In the genomic region with DNA sequence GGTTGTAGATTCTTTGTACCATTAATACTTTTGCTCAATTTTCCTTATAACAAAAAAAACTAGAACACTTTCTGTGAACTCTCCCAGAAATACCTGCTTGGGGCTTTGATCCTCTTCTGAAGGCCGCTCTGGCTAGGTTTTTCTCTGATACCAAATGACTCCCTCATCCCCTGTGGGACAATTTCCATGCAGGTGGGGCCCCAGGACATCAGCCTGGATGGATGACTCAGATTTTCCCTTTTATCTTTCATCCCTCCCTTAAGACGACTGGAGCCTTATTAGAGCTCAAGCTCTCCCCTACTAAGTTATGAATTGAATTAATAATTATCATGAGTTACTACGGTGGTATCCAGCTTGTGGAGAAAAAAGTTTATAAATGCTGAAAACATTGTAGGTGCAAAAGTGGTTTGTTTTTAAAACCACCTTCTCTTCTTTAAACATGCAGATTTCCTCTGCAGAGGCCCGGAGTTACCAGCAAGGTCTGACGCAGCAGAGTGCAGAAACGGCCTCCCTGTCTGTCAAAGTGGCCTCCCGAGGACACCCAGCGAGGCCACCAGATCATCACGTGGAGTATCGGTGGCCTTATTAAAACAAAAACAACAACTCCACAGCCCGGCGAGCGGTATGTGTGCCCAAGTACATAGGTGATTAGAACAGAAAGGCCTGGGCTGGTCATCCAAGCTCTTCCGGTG, we compare ENCODE assay signal across 31 cellular contexts. TPM values are rescaled to one million over a fixed set of nuclear protein-coding genes. Genes with fewer than 3 reads are reported as not detected.
"Had no signal": no experiment of that assay in that cellular context is flagged by ENCODE, and none has a peak within 500 bp of the region (broad histone marks: within the 10 kb centered on the region; RNA-seq: fewer than 3 reads in every experiment).

No MANE protein-coding gene starts in this region.

- H3K4me3 ChIP-seq: left lung, lung, ovary, right atrium auricular region, right lobe of liver, smooth muscle cell, tibial nerve, upper lobe of left lung had no signal

- DNase-seq: hypothalamus; immature natural killer cell; kidney; left colon; naive thymus-derived CD8-positive, alpha-beta T cell; nucleus accumbens; ovary; stimulated activated CD4-positive, alpha-beta T cell treated with anti-CD3 and anti-CD28 coated beads, Interleukin-1b, Interleukin-23, amount 100 ng/mL, for 48 hours; stimulated activated CD4-positive, alpha-beta T cell treated with anti-CD3 and anti-CD28 coated beads, Interleukin-2, amount 100 ng/mL, for 48 hours; stimulated activated CD4-positive, alpha-beta T cell treated with anti-CD3 and anti-CD28 coated beads, Interleukin-4, amount 100 ng/mL, for 4 hours; stimulated activated CD8-positive, alpha-beta memory T cell treated with anti-CD3 and anti-CD28 coated beads, Interleukin-4, amount 100 ng/mL, for 48 hours; stimulated activated naive CD4-positive, alpha-beta T cell treated with Interleukin-2 at 50 U/mL for 16 hours; stimulated activated naive CD8-positive, alpha-beta T cell treated with anti-CD3 and anti-CD28 coated beads, Interleukin-15, amount 100 ng/mL, for 72 hours; substantia nigra; upper lobe of left lung had no signal

- H3K9me3 ChIP-seq: left lung, ovary, right atrium auricular region, right lobe of liver, upper lobe of left lung had no signal

- H3K4me2 ChIP-seq: smooth muscle cell had no signal

- H3K4me1 ChIP-seq: left lung, right lobe of liver had no signal

- H3K36me3 ChIP-seq: left lung, ovary, right atrium auricular region, right lobe of liver, upper lobe of left lung had no signal

- H3K9me3 Mint-ChIP-seq: immature natural killer cell; memory B cell; naive thymus-derived CD8-positive, alpha-beta T cell; nephron; neural crest cell; stimulated activated memory B cell treated with anti-CD40 and anti-IgM and Interleukin-4, amounts not matched to agents 10 μg/mL and 1 μg/mL and 100 μg/mL, for 72 hours; stimulated activated naive CD8-positive, alpha-beta T cell treated with anti-CD3 and anti-CD28 coated beads, Interleukin-15, amount 100 ng/mL, for 72 hours had no signal

- ATAC-seq: left colon; left lung; naive thymus-derived CD8-positive, alpha-beta T cell; right lobe of liver; stimulated activated memory B cell treated with anti-CD40 and anti-IgM and Interleukin-4, amounts not matched to agents 10 μg/mL and 1 μg/mL and 100 μg/mL, for 72 hours; stimulated activated naive CD8-positive, alpha-beta T cell treated with anti-CD3 and anti-CD28 coated beads, Interleukin-15, amount 100 ng/mL, for 72 hours had no signal

- H3K27ac Mint-ChIP-seq: immature natural killer cell; memory B cell; nephron; progenitor cell of endocrine pancreas; stimulated activated memory B cell treated with anti-CD40 and anti-IgM and Interleukin-4, amounts not matched to agents 10 μg/mL and 1 μg/mL and 100 μg/mL, for 72 hours; stimulated activated naive CD8-positive, alpha-beta T cell treated with anti-CD3 and anti-CD28 coated beads, Interleukin-15, amount 100 ng/mL, for 72 hours had no signal

- H3K4me1 Mint-ChIP-seq: immature natural killer cell; memory B cell; nephron; neural crest cell; stimulated activated memory B cell treated with anti-CD40 and anti-IgM and Interleukin-4, amounts not matched to agents 10 μg/mL and 1 μg/mL and 100 μg/mL, for 72 hours; stimulated activated naive CD8-positive, alpha-beta T cell treated with anti-CD3 and anti-CD28 coated beads, Interleukin-15, amount 100 ng/mL, for 72 hours had no signal

- H3K27ac ChIP-seq: left lung, ovary, right atrium auricular region, right lobe of liver, tibial nerve, upper lobe of left lung had no signal

- H3K4me3 Mint-ChIP-seq: immature natural killer cell; memory B cell; naive thymus-derived CD8-positive, alpha-beta T cell; neural crest cell; stimulated activated memory B cell treated with anti-CD40 and anti-IgM and Interleukin-4, amounts not matched to agents 10 μg/mL and 1 μg/mL and 100 μg/mL, for 72 hours; stimulated activated naive CD8-positive, alpha-beta T cell treated with anti-CD3 and anti-CD28 coated beads, Interleukin-15, amount 100 ng/mL, for 72 hours had no signal

- H3K36me3 Mint-ChIP-seq: immature natural killer cell; memory B cell; naive thymus-derived CD8-positive, alpha-beta T cell; stimulated activated memory B cell treated with anti-CD40 and anti-IgM and Interleukin-4, amounts not matched to agents 10 μg/mL and 1 μg/mL and 100 μg/mL, for 72 hours had no signal

- H3K27me3 ChIP-seq: ovary, right atrium auricular region had no signal

RNA-seq across cellular contexts. Expression of a gene that starts 50.8 kb away (rescaled TPM):
- total RNA-seq: kidney; left colon; left lung; lung; mucosa of gallbladder; naive thymus-derived CD8-positive, alpha-beta T cell; pulmonary artery endothelial cell; renal cortical epithelial cell; right atrium auricular region; right lobe of liver; temporal lobe; tibial nerve; urinary bladder had no signal
- polyA plus RNA-seq: immature natural killer cell; naive thymus-derived CD8-positive, alpha-beta T cell; ovary; urinary bladder had no signal
